8 cellular contexts compared by ENCODE assay signal in genomic region chr9:105244274-105244995, GRCh38. TPM values are rescaled to one million over a fixed set of nuclear protein-coding genes. Genes with fewer than 3 reads are reported as not detected.
DNase-seq lines count a peak whose midpoint lies in the region; TF ChIP-seq lines count a peak whose summit lies in the region.

TSS of gene SLC44A1 (plus strand) at chr9:105244651. CDS start at chr9:105244869, 218 bp downstream.

- no peaks in the 10 kb centered on the region for H3K9me3 Mint-ChIP-seq in HFFc6
- H3K9me3 Mint-ChIP-seq in activated naive CD4-positive, alpha-beta T cell treated with anti-CD3 and anti-CD28 coated beads, Interleukin-2, amount 50 U/mL, for 24 hours = no peaks in the 10 kb centered on the region

- H3K27ac ChIP-seq in suprapubic skin = peak within 1 kb of the TSS; percentile 91

- peak within 1 kb of the TSS; percentile 87 for H3K27ac Mint-ChIP-seq in HFFc6
- peak within 1 kb of the TSS; percentile 91 for H3K27ac Mint-ChIP-seq in activated naive CD4-positive, alpha-beta T cell treated with anti-CD3 and anti-CD28 coated beads, Interleukin-2, amount 50 U/mL, for 24 hours

- WGBS in suprapubic skin = under 1% methylated on average over 39 of the region's 102 CpGs

- TF ChIP-seq CTCF in GM06990 (IDR thresholded peaks at IDR 0.05; ENCODE audit: insufficient read depth, low read length, poor library complexity, severe bottlenecking) (no peak), HFFc6 (IDR thresholded peaks at IDR 0.05) (peak; percentile 17; the same call in 1 of the 2 replicates), suprapubic skin (IDR thresholded peaks at IDR 0.05) (no peak)

- H3K4me1 Mint-ChIP-seq in HFFc6 (ENCODE audit: low read depth) = peaks cover 72% of the 10 kb centered on the region
- H3K4me1 Mint-ChIP-seq in activated naive CD4-positive, alpha-beta T cell treated with anti-CD3 and anti-CD28 coated beads, Interleukin-2, amount 50 U/mL, for 24 hours = peaks cover 27% of the 10 kb centered on the region

- H3K36me3 ChIP-seq in GM06990 (ENCODE audit: control insufficient read depth, insufficient read depth, low read length) (no peaks in the 10 kb centered on the region), suprapubic skin (no peaks in the 10 kb centered on the region)

- peaks cover 38% of the 10 kb centered on the region for H3K4me1 ChIP-seq in suprapubic skin

- peak in 1 of 2 donors; percentile 73 for TF ChIP-seq POLR2A in suprapubic skin (IDR thresholded peaks at IDR 0.05)

- peak within 1 kb of the TSS; percentile 89 for H3K4me3 Mint-ChIP-seq in HFFc6
- peak within 1 kb of the TSS; percentile 94 for H3K4me3 Mint-ChIP-seq in activated naive CD4-positive, alpha-beta T cell treated with anti-CD3 and anti-CD28 coated beads, Interleukin-2, amount 50 U/mL, for 24 hours

- H3K4me3 ChIP-seq in GM06990 (replicated peaks; ENCODE audit: low read depth, low read length) (peak within 1 kb of the TSS; percentile 82), suprapubic skin (peak within 1 kb of the TSS; percentile 87)

- no peak for TF ChIP-seq EP300 in suprapubic skin (IDR thresholded peaks at IDR 0.05)

- H3K27me3 Mint-ChIP-seq in HFFc6 (ENCODE audit: insufficient read depth) = peaks cover 1% of the 10 kb centered on the region; the same call in 1 of the 2 replicates
- peaks cover 3% of the 10 kb centered on the region for H3K27me3 Mint-ChIP-seq in activated naive CD4-positive, alpha-beta T cell treated with anti-CD3 and anti-CD28 coated beads, Interleukin-2, amount 50 U/mL, for 24 hours

- H3K36me3 Mint-ChIP-seq in HFFc6 (ENCODE audit: low read depth) = no peaks in the 10 kb centered on the region
- H3K36me3 Mint-ChIP-seq in activated naive CD4-positive, alpha-beta T cell treated with anti-CD3 and anti-CD28 coated beads, Interleukin-2, amount 50 U/mL, for 24 hours = no peaks in the 10 kb centered on the region

- DNase-seq in GM06990 (ENCODE audit: extremely low read depth, insufficient read length) (peak; percentile 93), HFFc6 (peak; percentile 96), NAMALWA (ENCODE audit: low spot score) (peak; percentile 93), SK-N-DZ (ENCODE audit: low spot score) (peak; percentile 93), globus pallidus (ENCODE audit: low spot score) (peak; percentile 97), occipital lobe (lab: John Stamatoyannopoulos, UW) (peak; percentile 97), suprapubic skin (ENCODE audit: low spot score in 2 of 2) (peak; percentile 97 to 98)

- H3K9me3 ChIP-seq in suprapubic skin = no peaks in the 10 kb centered on the region

- H3K27me3 ChIP-seq in GM06990 (replicated peaks; ENCODE audit: control insufficient read depth, insufficient read depth, low read length) (no peaks in the 10 kb centered on the region), suprapubic skin (no peaks in the 10 kb centered on the region)

RNA-seq across cellular contexts. Expression of gene SLC44A1, which starts in this region (rescaled TPM):
- total RNA-seq in HFFc6 (2021; fragmentation: NEBNext Ultra II Directional; extraction: Animal tissue kit (Norgen Biotek cat#: 25700)) = 10 to 100 TPM; 46.6 to 66.3 (median 56.0) TPM
- polyA plus RNA-seq in SK-N-DZ (2014; cell fraction: cytosol; rRNA removed) = 10.1 and 11.4 TPM in 2 replicates
- polyA plus RNA-seq in SK-N-DZ (2014; cell fraction: nucleus; rRNA removed) = 3.4 and 5.2 TPM in 2 replicates
- 54.9 TPM for total RNA-seq in occipital lobe
- 10 to 100 TPM; 36.2 to 79.0 (median 57.2) TPM for total RNA-seq in suprapubic skin

Comparison
In these comparisons a context has a peak if more than half of its experiments do, and no peak if none do; other contexts are left out.
1. Peak in every context shown above with its lines: DNase-seq, H3K4me3 ChIP-seq and H3K27ac ChIP-seq.